Comparison of ENCODE assay signal across 1 cellular context in the genomic region with DNA sequence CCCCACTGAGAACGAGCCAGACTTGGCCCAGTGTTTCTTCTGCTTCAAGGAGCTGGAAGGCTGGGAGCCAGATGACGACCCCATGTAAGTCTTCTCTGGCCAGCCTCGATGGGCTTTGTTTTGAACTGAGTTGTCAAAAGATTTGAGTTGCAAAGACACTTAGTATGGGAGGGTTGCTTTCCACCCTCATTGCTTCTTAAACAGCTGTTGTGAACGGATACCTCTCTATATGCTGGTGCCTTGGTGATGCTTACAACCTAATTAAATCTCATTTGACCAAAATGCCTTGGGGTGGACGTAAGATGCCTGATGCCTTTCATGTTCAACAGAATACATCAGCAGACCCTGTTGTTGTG.
TF ChIP-seq lines count a peak whose summit lies in the region.

No MANE protein-coding gene starts in this region.

TF ChIP-seq in H1, 55 proteins besides CTCF, POLR2A, EP300 and RAD21:
- TF ChIP-seq YY1 (IDR thresholded peaks at IDR 0.05; ENCODE audit: low read depth, low read length) (no peak), MAFK (IDR thresholded peaks at IDR 0.05; ENCODE audit: low read depth, low read length) (no peak)
